ENCODE assay signal across 1 cellular context in genomic region chr4:166202991-166203390, GRCh38.
TF ChIP-seq lines count a peak whose summit lies in the region.

No MANE protein-coding gene starts in this region.

TF ChIP-seq in H1, 55 proteins besides CTCF, POLR2A, EP300 and RAD21:
- no peak for TF ChIP-seq KDM4A (IDR thresholded peaks at IDR 0.05; ENCODE audit: low read depth, low read length, severe bottlenecking)
- TF ChIP-seq E2F6 (IDR thresholded peaks at IDR 0.05), result no peak
- TF ChIP-seq TAF1 (IDR thresholded peaks at IDR 0.05; ENCODE audit: low read depth, low read length), result no peak
- TF ChIP-seq KDM5A (IDR thresholded peaks at IDR 0.05; ENCODE audit: low read length), result no peak
- TF ChIP-seq CBX8 (IDR thresholded peaks at IDR 0.05; ENCODE audit: borderline replicate concordance, low read depth, low read length), result no peak
- TF ChIP-seq NANOG (IDR thresholded peaks at IDR 0.05; ENCODE audit: insufficient read depth, low read depth, low read length, poor library complexity, severe bottlenecking), result no peak
- no peak for TF ChIP-seq CREB1 (IDR thresholded peaks at IDR 0.05)
- TF ChIP-seq GTF2F1 (IDR thresholded peaks at IDR 0.05; ENCODE audit: borderline replicate concordance, low read depth, low read length), result no peak
- TF ChIP-seq POU5F1 (IDR thresholded peaks at IDR 0.05; ENCODE audit: low read depth, low read length), result no peak
- TF ChIP-seq EGR1 (IDR thresholded peaks at IDR 0.05; ENCODE audit: borderline replicate concordance, low read depth, low read length), result no peak
- no peak for TF ChIP-seq EZH2 (IDR thresholded peaks at IDR 0.05; ENCODE audit: low read depth, low read length, severe bottlenecking)
- TF ChIP-seq RXRA (IDR thresholded peaks at IDR 0.05; ENCODE audit: insufficient read depth, low read depth, low read length), result no peak
- TF ChIP-seq SUZ12 (IDR thresholded peaks at IDR 0.05; ENCODE audit: low read length), result no peak
- no peak for TF ChIP-seq FOSL1 (IDR thresholded peaks at IDR 0.05; ENCODE audit: insufficient read depth, low read depth, low read length)
- TF ChIP-seq MAFK (IDR thresholded peaks at IDR 0.05; ENCODE audit: low read depth, low read length), result no peak
- no peak for TF ChIP-seq CHD1 (IDR thresholded peaks at IDR 0.05; ENCODE audit: low read depth, low read length)
- no peak for TF ChIP-seq ZNF274 (IDR thresholded peaks at IDR 0.05; ENCODE audit: borderline replicate concordance, extremely low read depth, low read length)
- no peak for TF ChIP-seq USF2 (IDR thresholded peaks at IDR 0.05; ENCODE audit: low read length)
